ENCODE assay signal across 8 cellular contexts in the genomic region with DNA sequence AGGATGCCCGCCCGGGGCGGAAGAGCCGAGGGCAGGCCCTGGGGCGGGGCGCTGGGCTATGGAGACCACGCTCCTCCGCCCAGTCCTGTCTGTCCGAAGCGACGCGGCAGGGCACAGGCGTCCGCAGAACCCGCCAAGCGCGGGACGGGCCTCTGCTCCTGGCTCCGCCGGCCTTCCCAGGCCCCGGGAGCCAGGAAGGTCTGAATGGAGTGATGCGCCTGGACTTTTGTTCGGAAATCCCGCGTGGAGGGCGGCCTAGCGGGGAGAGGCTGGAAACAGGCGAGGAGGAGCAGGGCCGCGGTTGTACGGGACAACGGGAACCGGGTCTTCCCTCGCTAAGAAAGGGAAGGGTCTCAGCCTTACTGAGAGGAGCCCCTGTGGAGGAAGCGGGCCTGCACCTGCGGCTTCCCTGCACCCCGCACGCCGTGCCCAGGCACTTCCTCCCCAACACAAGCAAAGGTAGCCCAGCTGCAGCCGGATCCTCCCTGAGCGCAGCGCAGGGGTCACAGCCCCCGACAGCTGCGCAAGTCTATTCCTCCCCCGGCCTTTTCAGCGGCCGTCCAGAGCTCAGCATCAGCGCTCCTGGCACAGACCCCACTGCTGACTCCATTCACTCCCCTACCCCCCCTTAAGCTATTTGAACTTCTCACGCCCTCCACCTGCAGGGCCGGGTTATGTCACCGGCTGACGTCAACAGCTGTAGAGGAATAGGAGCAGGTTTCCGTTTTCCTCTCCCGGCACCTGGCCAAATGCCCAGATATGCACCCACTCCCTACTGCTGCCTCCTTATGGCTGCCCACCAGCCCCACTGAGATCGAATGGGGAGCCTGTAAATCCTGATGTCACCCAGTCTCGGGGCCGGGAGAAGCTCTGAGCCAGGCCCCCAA.
DNase-seq lines count a peak whose midpoint lies in the region; ATAC-seq, FAIRE-seq and TF ChIP-seq lines count a peak whose summit lies in the region.

No MANE protein-coding gene starts in this region.

- H3K27ac ChIP-seq in breast epithelium (no peak overlapping the region), mammary epithelial cell (ENCODE audit: insufficient read depth, low read depth, low read length) (no peak overlapping the region), K562 (ENCODE audit: extremely low read depth, low read depth, low read length) (no peak overlapping the region), transverse colon (no peak overlapping the region)

- CTCF ChIA-PET in mammary epithelial cell (lab: Charles Lee; ENCODE audit: low non-redundant PET) = no interaction called here
- CTCF ChIA-PET in K562 (lab: Yijun Ruan, JAX; ENCODE audit: low intra/inter-chr PET ratio) = no interaction called here

- TF ChIP-seq POLR2A in breast epithelium (IDR thresholded peaks at IDR 0.05) = no peak
- TF ChIP-seq POLR2A in K562 (conservative IDR thresholded peaks at IDR 0.05) = no peak
- TF ChIP-seq POLR2A in transverse colon (IDR thresholded peaks at IDR 0.05) = no peak
- no peak for TF ChIP-seq POLR2A in GM18505 (IDR thresholded peaks at IDR 0.05; ENCODE audit: borderline replicate concordance, extremely low read depth, insufficient read depth, insufficient read length)

- H3K4me2 ChIP-seq in mammary epithelial cell (ENCODE audit: insufficient read depth, low read depth, low read length) (no peak overlapping the region), K562 (ENCODE audit: insufficient read depth, low read length) (no peak overlapping the region)

- H3K9me3 ChIP-seq in breast epithelium (no peaks in the 10 kb centered on the region), mammary epithelial cell (replicated peaks; ENCODE audit: insufficient read depth, low read length) (no peaks in the 10 kb centered on the region), K562 (replicated peaks; ENCODE audit: control insufficient read depth, insufficient read depth, low read depth, low read length) (no peaks in the 10 kb centered on the region), transverse colon (no peaks in the 10 kb centered on the region)

- no peak overlapping the region for H2AFZ ChIP-seq in mammary epithelial cell (ENCODE audit: low read depth, low read length)
- no peak overlapping the region for H2AFZ ChIP-seq in K562 (ENCODE audit: low read depth, low read length)

- no peak for FAIRE-seq in K562 (lab: Jason Lieb, UNC)

- POLR2A ChIA-PET in K562 (lab: Yijun Ruan, JAX) = interaction anchor here (2.3 kb wide), 1 partner anchor 19 kb away, joined by 8 read pairs; no protein-coding TSS in a partner anchor

- in situ Hi-C loops in mammary epithelial cell (cut with MboI; ENCODE audit: low sequenced_read_pairs in 2 of 2) (loop anchor here in 1 of 2 donors (25.0 kb wide), 1 partner anchor 104 kb away; no protein-coding TSS in a partner anchor), K562 (cut with MboI) (no loop called here), transverse colon (cut with MboI; ENCODE audit: low pct_ligation_motif_present in 1 of 4, low pct_unique_long_range_greater_than_20kb in 1 of 4, low sequenced_read_pairs in 3 of 4) (no loop called here)

- BruUV-seq in mammary epithelial cell (replicated peaks; lab: Mats Ljungman, UMichigan) (no TSS peak), K562 (replicated peaks; lab: Mats Ljungman, UMichigan) (no TSS peak)

- H4K20me1 ChIP-seq in mammary epithelial cell (ENCODE audit: insufficient read depth, low read length) (no peaks in the 10 kb centered on the region), K562 (replicated peaks; ENCODE audit: control insufficient read depth, insufficient read depth, low read length) (no peaks in the 10 kb centered on the region; the same call in 1 of the 2 replicates)

- H3K4me3 ChIP-seq in breast epithelium = peak overlapping the region in 2 of 3 donors; percentile 20 to 42
- no peak overlapping the region for H3K4me3 ChIP-seq in mammary epithelial cell (replicated peaks in 1 of 3; ENCODE audit: insufficient read depth in 1 of 3, low read depth in 2 of 3, low read length in 3 of 3)
- H3K4me3 ChIP-seq in K562 = no peak overlapping the region
- peak overlapping the region in 2 of 4 donors; percentile 14 to 30 for H3K4me3 ChIP-seq in transverse colon

- no peak for TF ChIP-seq RAD21 in K562 (CRISPR knock-in tag; conservative IDR thresholded peaks at IDR 0.05 in 1 of 2, IDR thresholded peaks at IDR 0.05 in 1 of 2)

- dilution Hi-C loops in mammary epithelial cell (cut with HindIII; ENCODE audit: low sequenced_read_pairs) = no loop called here

- H3K4me1 ChIP-seq in breast epithelium (no peaks in the 10 kb centered on the region), mammary epithelial cell (ENCODE audit: insufficient read depth, low read length) (peaks cover 6% of the 10 kb centered on the region), K562 (replicated peaks in 1 of 2; ENCODE audit: control insufficient read depth in 2 of 2, insufficient read depth in 2 of 2, low read length in 2 of 2) (peaks cover 0 to 14% of the 10 kb centered on the region in 2 experiments; a peak in 1 of 5 replicates), transverse colon (peaks cover 0 to 19% (median 16%) of the 10 kb centered on the region in 4 donors)

- intact Hi-C loops in breast epithelium (cut with DNase I; ENCODE audit: low total_unique reads) = no loop called here
- intact Hi-C loops in mammary epithelial cell (cut with micrococcal nuclease) = no loop called here
- intact Hi-C loops in K562 (cut with micrococcal nuclease) = no loop called here
- intact Hi-C loops in transverse colon (cut with DNase I; ENCODE audit: low total_unique reads) = no loop called here

- H3K9me1 ChIP-seq in K562 (ENCODE audit: control insufficient read depth, insufficient read depth, low read length) = no peaks in the 10 kb centered on the region

- TF ChIP-seq EP300 in K562 (IDR thresholded peaks at IDR 0.05; ENCODE audit: low read length) = no peak
- no peak for TF ChIP-seq EP300 in transverse colon (IDR thresholded peaks at IDR 0.05; ENCODE audit: low read depth)

- no peak for DNase-seq in breast epithelium (ENCODE audit: low spot score in 2 of 2)
- DNase-seq in mammary epithelial cell = no peak
- no peak for DNase-seq in K562 (ENCODE audit: extremely low read depth in 1 of 4, low spot score in 3 of 4)
- peak; percentile 86 for DNase-seq in left kidney (ENCODE audit: low read depth, low spot score)
- peak; percentile 50 for DNase-seq in transverse colon
- no peak for DNase-seq in NCI-H1694 treated with DMSO at 0.1 percent for 48 hours (lab: John Stamatoyannopoulos, UW)
- no peak for DNase-seq in NCI-H2227 (lab: John Stamatoyannopoulos, UW; ENCODE audit: unreplicated experiment)

- H3K9ac ChIP-seq in mammary epithelial cell (ENCODE audit: insufficient read depth, low read length) (no peak overlapping the region), K562 (ENCODE audit: insufficient read depth in 1 of 2, low read depth in 2 of 2, low read length in 2 of 2) (no peak overlapping the region)

- ATAC-seq in K562 = no peak
- ATAC-seq in GM18505 (IDR thresholded peaks at IDR 0.05; ENCODE audit: unreplicated experiment) = no peak

- WGBS in mammary epithelial cell (ENCODE audit: low coverage, missing lambda C conversion rate) = 58% methylated on average over 17 of the region's 57 CpGs
- 28% methylated on average over 51 of the region's 57 CpGs for WGBS in K562 (ENCODE audit: insufficient coverage, low coverage, missing lambda C conversion rate)
- 10 to 13% methylated on average over 3 to 55 of the region's 57 CpGs for WGBS in transverse colon (ENCODE audit: low coverage in 1 of 2), 2 donors

- no peak for TF ChIP-seq CTCF in breast epithelium (IDR thresholded peaks at IDR 0.05)
- no peak for TF ChIP-seq CTCF in mammary epithelial cell (conservative IDR thresholded peaks at IDR 0.05 in 1 of 2, IDR thresholded peaks at IDR 0.05 in 1 of 2; ENCODE audit: extremely low read depth in 1 of 2, insufficient read depth in 1 of 2, low read depth in 1 of 2, low read length in 2 of 2)
- TF ChIP-seq CTCF in K562 (IDR thresholded peaks at IDR 0.05 in 2 of 3, conservative IDR thresholded peaks at IDR 0.05 in 1 of 3; ENCODE audit: insufficient read depth in 2 of 3, low read depth in 1 of 3, low read length in 3 of 3) = no peak
- TF ChIP-seq CTCF in transverse colon (IDR thresholded peaks at IDR 0.05) = no peak

- no peaks in the 10 kb centered on the region for H3K36me3 ChIP-seq in breast epithelium
- H3K36me3 ChIP-seq in mammary epithelial cell (ENCODE audit: insufficient read depth, low read length) = no peaks in the 10 kb centered on the region
- H3K36me3 ChIP-seq in K562 (ENCODE audit: control insufficient read depth, insufficient read depth, low read length) = no peaks in the 10 kb centered on the region
- H3K36me3 ChIP-seq in transverse colon = no peaks in the 10 kb centered on the region

- peaks cover 0 to 43% of the 10 kb centered on the region in 2 donors for H3K27me3 ChIP-seq in breast epithelium
- H3K27me3 ChIP-seq in mammary epithelial cell (ENCODE audit: insufficient read depth, low read length) = peaks cover 7% of the 10 kb centered on the region
- H3K27me3 ChIP-seq in K562 (ENCODE audit: control insufficient read depth in 2 of 2, insufficient read depth in 2 of 2, low read length in 2 of 2) = peaks cover 0 to 50% of the 10 kb centered on the region in 2 experiments; a peak in 2 of 5 replicates
- peaks cover 42% of the 10 kb centered on the region for H3K27me3 ChIP-seq in transverse colon

- H3K79me2 ChIP-seq in mammary epithelial cell (ENCODE audit: insufficient read depth, low read length) = no peaks in the 10 kb centered on the region
- H3K79me2 ChIP-seq in K562 (ENCODE audit: control insufficient read depth, insufficient read depth, low read length) = no peaks in the 10 kb centered on the region

TF ChIP-seq in K562, 482 proteins besides CTCF, POLR2A, EP300 and RAD21:
- TF ChIP-seq TEAD2 (tag; IDR thresholded peaks at IDR 0.05) (no peak), GATA2 (CRISPR knock-in tag; IDR thresholded peaks at IDR 0.05) (no peak), NUFIP1 (IDR thresholded peaks at IDR 0.05; ENCODE audit: partially characterized antibody) (no peak), TRIM24 (IDR thresholded peaks at IDR 0.05) (no peak), GATAD2A (IDR thresholded peaks at IDR 0.05) (no peak), CBFA2T2 (conservative IDR thresholded peaks at IDR 0.05) (no peak), KLF1 (tag; IDR thresholded peaks at IDR 0.05) (no peak), TRIM28 (IDR thresholded peaks at IDR 0.05) (no peak), HMGN3 (IDR thresholded peaks at IDR 0.05; ENCODE audit: borderline replicate concordance, extremely low read depth, insufficient read length, low read depth, low read length) (peak; percentile 9), CREM (IDR thresholded peaks at IDR 0.05; ENCODE audit: low read depth) (peak; percentile 41; the same call in 1 of the 2 replicates), SRSF1 (IDR thresholded peaks at IDR 0.05; ENCODE audit: low read depth, low read length) (no peak)

Comparison
In these comparisons a context has a peak if more than half of its experiments do, and no peak if none do; other contexts are left out.
1. H3K4me3 ChIP-seq: peak in breast epithelium (2 of 3); none in mammary epithelial cell (0 of 3) and K562 (single experiment).
2. DNase-seq: peak in left kidney (single experiment) and transverse colon (single experiment); none in breast epithelium (0 of 2), mammary epithelial cell (single experiment), K562 (0 of 4), NCI-H1694 treated with DMSO at 0.1 percent for 48 hours (single experiment) and NCI-H2227 (single experiment).